ENCODE assay signal across 21 cellular contexts in genomic region chr22:47071812-47072641, GRCh38.
"Had no signal": no experiment of that assay in that cellular context is flagged by ENCODE, and none has a peak within 500 bp of the region (broad histone marks: within the 10 kb centered on the region; RNA-seq: fewer than 3 reads in every experiment).

No MANE protein-coding gene starts in this region.

- H3K27ac ChIP-seq: foreskin keratinocyte, right lobe of liver, testis, vagina, VCaP had no signal

- H3K4me3 Mint-ChIP-seq: activated naive CD8-positive, alpha-beta T cell treated with anti-CD3 and anti-CD28 coated beads for 36 hours; dendritic cell treated with granulocyte-macrophage colony-stimulating factor and Interleukin-4, amounts not matched to agents 40 ng/mL and 50 ng/mL, for 4 days; nephron; T-cell; T-helper 2 cell treated with Interferon-gamma antibody and Interleukin-4, amounts not matched to agents 5 μg/mL and 100 μg/mL, for 36 hours had no signal

- H3K9me3 ChIP-seq: right lobe of liver, testis had no signal

- DNase-seq: activated CD4-positive, alpha-beta T cell treated with anti-CD3 and anti-CD28 coated beads for 1 hour; activated naive CD4-positive, alpha-beta T cell; activated naive CD8-positive, alpha-beta T cell treated with anti-CD3 and anti-CD28 coated beads for 36 hours; activated T-cell treated with anti-CD3 and anti-CD28 coated beads, Interleukin-2, amount 50 U/mL, for 1 hour; effector CD4-positive, alpha-beta T cell; foreskin keratinocyte; kidney glomerular epithelial cell; left ventricle myocardium superior; mammary epithelial cell; occipital lobe; stimulated activated CD4-positive, alpha-beta T cell treated with anti-CD3 and anti-CD28 coated beads, Interleukin-2, amount 100 ng/mL, for 48 hours; stimulated activated naive CD4-positive, alpha-beta T cell; T-cell; testis had no signal

- H3K27me3 ChIP-seq: foreskin keratinocyte, right lobe of liver, testis, vagina had no signal

- H3K27ac Mint-ChIP-seq: activated naive CD8-positive, alpha-beta T cell treated with anti-CD3 and anti-CD28 coated beads for 36 hours; dendritic cell treated with granulocyte-macrophage colony-stimulating factor and Interleukin-4, amounts not matched to agents 40 ng/mL and 50 ng/mL, for 4 days; T-cell; T-helper 2 cell treated with Interferon-gamma antibody and Interleukin-4, amounts not matched to agents 5 μg/mL and 100 μg/mL, for 36 hours had no signal

- H3K36me3 ChIP-seq: right lobe of liver, vagina had no signal

- H3K4me1 ChIP-seq: foreskin keratinocyte, right lobe of liver, testis, vagina had no signal

- H3K4me3 ChIP-seq: right lobe of liver, smooth muscle cell, testis, vagina had no signal

- H3K27me3 Mint-ChIP-seq: activated naive CD8-positive, alpha-beta T cell treated with anti-CD3 and anti-CD28 coated beads for 36 hours; dendritic cell treated with granulocyte-macrophage colony-stimulating factor and Interleukin-4, amounts not matched to agents 40 ng/mL and 50 ng/mL, for 4 days; T-cell had no signal
